ENCODE assay signal across 8 cellular contexts in genomic region chr5:133051117-133051546, GRCh38. TPM values are rescaled to one million over a fixed set of nuclear protein-coding genes. Genes with fewer than 3 reads are reported as not detected.
A peak's percentile ranks its signal among the peaks of the same experiment; 100 is the strongest.
DNase-seq lines count a peak whose midpoint lies in the region; ATAC-seq, FAIRE-seq and TF ChIP-seq lines count a peak whose summit lies in the region.

No MANE protein-coding gene starts in this region.

- H3K27ac ChIP-seq in H1 (ENCODE audit: low read depth, low read length), result peak overlapping the region; percentile 99

- intact Hi-C loops in natural killer cell (cut with micrococcal nuclease), result loop anchor here (1.0 kb wide), 3 partner anchors 25 to 185 kb away; partner anchors contain the start of genes AFF4, GDF9, UQCRQ and ZCCHC10

- peak overlapping the region; percentile 93 to 95 for H3K4me2 ChIP-seq in H1 (ENCODE audit: insufficient read depth in 1 of 2, low read depth in 2 of 2, low read length in 2 of 2)

- H3K14ac ChIP-seq in H1 (ENCODE audit: insufficient read length), result no peak overlapping the region

- TF ChIP-seq EP300 in H1 (IDR thresholded peaks at IDR 0.05; ENCODE audit: borderline replicate concordance in 1 of 2, low read depth in 2 of 2, low read length in 2 of 2), result no peak

- H3K4me1 ChIP-seq in NT2/D1 (ENCODE audit: insufficient read depth, insufficient read length) (peaks cover 2% of the 10 kb centered on the region), H1 (replicated peaks in 1 of 4; ENCODE audit: control insufficient read depth in 3 of 4, insufficient read depth in 4 of 4, low read length in 3 of 4) (peaks cover 0 to 8% (median 2%) of the 10 kb centered on the region in 4 experiments; a peak in 4 of 7 replicates)

- H3K4me3 Mint-ChIP-seq in natural killer cell, result peak overlapping the region; percentile 91

- WGBS in H1 (ENCODE audit: extremely low coverage in 1 of 2, insufficient coverage in 1 of 2, insufficient read length in 1 of 2, insufficient replicate concordance in 2 of 2, low coverage in 1 of 2, low lambda C conversion rate in 2 of 2, missing lambda C conversion rate in 1 of 2), 2 experiments, result 3% methylated on average over 15 of the region's 15 CpGs; no CpG with 5 or more reads in 1 of the 2 experiments

- peaks cover 39 to 42% of the 10 kb centered on the region in 2 experiments for H3K79me2 ChIP-seq in H1 (ENCODE audit: control insufficient read depth in 1 of 2, insufficient read depth in 2 of 2, low read length in 2 of 2)

- H4K8ac ChIP-seq in H1 (ENCODE audit: extremely low read depth, insufficient read depth, low read length), result peak overlapping the region; percentile 99; the same call in 1 of the 2 replicates

- peaks cover 23 to 40% of the 10 kb centered on the region in 2 donors for H3K4me1 Mint-ChIP-seq in natural killer cell

- H3K9ac ChIP-seq in NT2/D1 (ENCODE audit: insufficient read length, low read depth), result peak overlapping the region; percentile 94
- peak overlapping the region; percentile 54 to 100 (median 96) for H3K9ac ChIP-seq in H1 (replicated peaks in 1 of 4; ENCODE audit: extremely low read depth in 1 of 4, low read depth in 3 of 4, low read length in 3 of 4)

- no peaks in the 10 kb centered on the region for H3K36me3 Mint-ChIP-seq in natural killer cell

- 0 out of 2 replicates have a peak overlapping the region, but pooled peaks have one; percentile 64 for H2BK20ac ChIP-seq in H1 (ENCODE audit: low read length)

- no peak for FAIRE-seq in H1 (lab: Jason Lieb, UNC)

- no peaks in the 10 kb centered on the region for H3K27me3 ChIP-seq in NT2/D1 (ENCODE audit: insufficient read depth, insufficient read length)
- no peaks in the 10 kb centered on the region for H3K27me3 ChIP-seq in H1 (replicated peaks in 1 of 4; ENCODE audit: control insufficient read depth in 3 of 4, extremely low read depth in 1 of 4, insufficient read depth in 3 of 4, low read length in 3 of 4)

- H2AFZ ChIP-seq in H1 (ENCODE audit: low read length), result no peak overlapping the region

- H3K27ac Mint-ChIP-seq in natural killer cell, result peak overlapping the region; percentile 98 to 99

- H3K23ac ChIP-seq in H1 (ENCODE audit: insufficient read length), result no peak overlapping the region

- H3K36me3 ChIP-seq in NT2/D1 (ENCODE audit: insufficient read depth, insufficient read length, low read length) (peaks cover 6% of the 10 kb centered on the region), H1 (ENCODE audit: control insufficient read depth in 2 of 4, insufficient read depth in 4 of 4, low read length in 3 of 4) (no peaks in the 10 kb centered on the region)

- peaks cover 0 to 7% of the 10 kb centered on the region in 2 donors for H3K27me3 Mint-ChIP-seq in natural killer cell (ENCODE audit: low read depth in 2 of 2)

- POLR2A ChIA-PET in H1 (lab: Charles Lee; ENCODE audit: partially characterized antibody), result interaction anchor here (0.7 to 6.6 kb wide), 31 partner anchors 8 to 1105 kb away, joined by 3 to 104 read pairs (median 4); partner anchors contain the start of genes AFF4, GDF9, SHROOM1 and UQCRQ

- H2AK5ac ChIP-seq in H1 (ENCODE audit: low read depth, low read length), result peak overlapping the region; percentile 96; the same call in 1 of the 2 replicates

- peak overlapping the region; percentile 30 for H2BK120ac ChIP-seq in H1 (replicated peaks; ENCODE audit: low read depth, low read length)

- TF ChIP-seq RAD21 in H1 (IDR thresholded peaks at IDR 0.05 in 1 of 2, conservative IDR thresholded peaks at IDR 0.05 in 1 of 2; ENCODE audit: low read depth in 2 of 2, low read length in 2 of 2), result no peak

- peak overlapping the region; percentile 81; the same call in 1 of the 2 replicates for H2BK15ac ChIP-seq in H1 (ENCODE audit: low read length)

- peak overlapping the region; percentile 0 for H3K4ac ChIP-seq in H1 (replicated peaks; ENCODE audit: insufficient read length, low read depth, low read length)

- CTCF ChIA-PET in H1 (lab: Charles Lee; ENCODE audit: partially characterized antibody), result interaction anchor here (0.6 to 1.3 kb wide), 2 partner anchors 111 to 225 kb away, joined by 3 read pairs; no protein-coding TSS in a partner anchor

- TF ChIP-seq POLR2A in H1 (IDR thresholded peaks at IDR 0.05; ENCODE audit: control extremely low read depth in 1 of 2, low read depth in 2 of 2, low read length in 2 of 2), result no peak

- peak overlapping the region; percentile 99 for H2BK5ac ChIP-seq in H1 (ENCODE audit: low read depth, low read length)

- H3K56ac ChIP-seq in H1 (replicated peaks; ENCODE audit: insufficient read length, low read depth, low read length), result peak overlapping the region; percentile 94

- H3K18ac ChIP-seq in H1 (ENCODE audit: extremely low read depth, low read length), result peak overlapping the region; percentile 99

- H4K20me1 ChIP-seq in H1 (replicated peaks in 1 of 2; ENCODE audit: control insufficient read depth in 1 of 2, insufficient read depth in 2 of 2, low read length in 2 of 2), result peaks cover 4 to 19% of the 10 kb centered on the region in 2 experiments

- H4K91ac ChIP-seq in H1 (replicated peaks; ENCODE audit: insufficient read length, low read length), result peak overlapping the region; percentile 12

- H4K5ac ChIP-seq in H1 (ENCODE audit: insufficient read length, low read depth, low read length), result peak overlapping the region; percentile 98

- H3K4me3 ChIP-seq in NT2/D1 (ENCODE audit: insufficient read length, low read depth), result peak overlapping the region; percentile 97
- H3K4me3 ChIP-seq in H1 (ENCODE audit: extremely low read depth in 1 of 4, insufficient read depth in 2 of 4, low read depth in 3 of 4, low read length in 4 of 4), result peak overlapping the region; percentile 80 to 99 (median 97)

- H3K9me3 ChIP-seq in NT2/D1 (ENCODE audit: insufficient read depth, low read length) (no peaks in the 10 kb centered on the region), H1 (ENCODE audit: insufficient read depth in 2 of 2, low read depth in 1 of 2, low read length in 1 of 2) (no peaks in the 10 kb centered on the region)

- H3K23me2 ChIP-seq in H1 (ENCODE audit: low read depth, low read length), result peaks cover 10% of the 10 kb centered on the region

- H3K9me3 Mint-ChIP-seq in natural killer cell, result no peaks in the 10 kb centered on the region

- TF ChIP-seq CTCF in H1 (IDR thresholded peaks at IDR 0.05; ENCODE audit: control extremely low read depth in 1 of 3, insufficient read depth in 1 of 3, low read depth in 1 of 3, low read length in 3 of 3), result no peak
- no peak for TF ChIP-seq CTCF in natural killer cell (IDR thresholded peaks at IDR 0.05)

- DNase-seq in GM19240 (ENCODE audit: insufficient read length, low spot score) (peak; percentile 3), NT2/D1 (ENCODE audit: low read depth, low spot score) (no peak), H1 (ENCODE audit: low read depth in 1 of 2, low spot score in 2 of 2) (no peak), natural killer cell (no peak), HuH-7 (ENCODE audit: low spot score) (no peak), NCI-H146 (lab: John Stamatoyannopoulos, UW) (no peak), NCI-H1417 treated with DMSO at 0.1 percent for 48 hours (lab: John Stamatoyannopoulos, UW) (no peak)

- ATAC-seq in natural killer cell, result no peak
- no peak for ATAC-seq in HG03457 (IDR thresholded peaks at IDR 0.05; ENCODE audit: unreplicated experiment)

- peak overlapping the region; percentile 95 for H2BK12ac ChIP-seq in H1 (ENCODE audit: low read depth, low read length)

- peaks cover 2% of the 10 kb centered on the region; the same call in 1 of the 2 replicates for H3K79me1 ChIP-seq in H1 (ENCODE audit: low read depth, low read length)

TF ChIP-seq in H1, 55 proteins besides CTCF, POLR2A, EP300 and RAD21 (continues in another document):
- TF ChIP-seq TEAD4 (IDR thresholded peaks at IDR 0.05; ENCODE audit: low read depth, low read length) (no peak), RBBP5 (IDR thresholded peaks at IDR 0.05; ENCODE audit: borderline replicate concordance, low read depth, low read length) (no peak), BRCA1 (IDR thresholded peaks at IDR 0.05; ENCODE audit: low read depth, low read length) (no peak), ATF2 (IDR thresholded peaks at IDR 0.05; ENCODE audit: low read length) (no peak), CHD1 (IDR thresholded peaks at IDR 0.05; ENCODE audit: low read depth, low read length) (peak; percentile 58), NRF1 (IDR thresholded peaks at IDR 0.05; ENCODE audit: low read depth, low read length) (no peak), TBP (IDR thresholded peaks at IDR 0.05; ENCODE audit: low read depth, low read length) (no peak)

RNA-seq across cellular contexts. Expression of gene HSPA4, which starts 0.7 kb away (rescaled TPM):
- 411 and 445 TPM in 2 replicates for total RNA-seq in H1 (2021; fragmentation: NEBNext Ultra II Directional; extraction: Animal tissue kit (Norgen Biotek cat#: 25700))
- polyA plus RNA-seq in H1 (2011; rRNA removed), result 24.6 and 28.9 TPM in 2 replicates
- 65.7 TPM for polyA plus RNA-seq in H1 (2011; cell fraction: cytosol; rRNA removed)
- polyA plus RNA-seq in H1 (2011; cell fraction: nucleus; rRNA removed), result 20.2 TPM
- 175 to 362 TPM (median 194 TPM) in 4 replicates for polyA plus RNA-seq in H1 (2012, experiment 1 of 2)
- 28.9 TPM for polyA plus RNA-seq in H1 (2012, experiment 2 of 2)
- 279 TPM for polyA plus RNA-seq in H1 (2013, experiment 1 of 2)
- polyA plus RNA-seq in H1 (2013, experiment 2 of 2), result 299 TPM
- polyA minus RNA-seq in H1 (2011; rRNA and poly(A)+ RNA removed), result 88.3 and 112 TPM in 2 replicates
- 115 TPM for polyA minus RNA-seq in H1 (2011; cell fraction: cytosol; rRNA and poly(A)+ RNA removed)
- 48.9 TPM for polyA minus RNA-seq in H1 (2011; cell fraction: nucleus; rRNA and poly(A)+ RNA removed)
- 10 to 100 TPM; 38.3 to 58.6 (median 43.0) TPM for total RNA-seq in natural killer cell

RNA-seq across cellular contexts. Expression of gene ZCCHC10, which starts 24.8 kb away (rescaled TPM):
- total RNA-seq in H1 (2021; fragmentation: NEBNext Ultra II Directional; extraction: Animal tissue kit (Norgen Biotek cat#: 25700)), result 32.9 and 36.6 TPM in 2 replicates
- 17.9 and 22.4 TPM in 2 replicates for polyA plus RNA-seq in H1 (2011; rRNA removed)
- polyA plus RNA-seq in H1 (2011; cell fraction: cytosol; rRNA removed), result 19.8 TPM
- polyA plus RNA-seq in H1 (2011; cell fraction: nucleus; rRNA removed), result 20.4 TPM
- 28.6 to 35.7 TPM (median 29.9 TPM) in 4 replicates for polyA plus RNA-seq in H1 (2012, experiment 1 of 2)
- 19.8 TPM for polyA plus RNA-seq in H1 (2012, experiment 2 of 2)
- 56.0 TPM for polyA plus RNA-seq in H1 (2013, experiment 1 of 2)
- polyA plus RNA-seq in H1 (2013, experiment 2 of 2), result 57.3 TPM
- polyA minus RNA-seq in H1 (2011; rRNA and poly(A)+ RNA removed), result 15.2 and 28.0 TPM in 2 replicates
- polyA minus RNA-seq in H1 (2011; cell fraction: cytosol; rRNA and poly(A)+ RNA removed), result 9.0 TPM
- 20.8 TPM for polyA minus RNA-seq in H1 (2011; cell fraction: nucleus; rRNA and poly(A)+ RNA removed)
- total RNA-seq in natural killer cell, result 10 to 100 TPM; 18.4 to 20.5 (median 20.4) TPM
